Comparison of ENCODE assay signal across 23 cellular contexts in the genomic region with DNA sequence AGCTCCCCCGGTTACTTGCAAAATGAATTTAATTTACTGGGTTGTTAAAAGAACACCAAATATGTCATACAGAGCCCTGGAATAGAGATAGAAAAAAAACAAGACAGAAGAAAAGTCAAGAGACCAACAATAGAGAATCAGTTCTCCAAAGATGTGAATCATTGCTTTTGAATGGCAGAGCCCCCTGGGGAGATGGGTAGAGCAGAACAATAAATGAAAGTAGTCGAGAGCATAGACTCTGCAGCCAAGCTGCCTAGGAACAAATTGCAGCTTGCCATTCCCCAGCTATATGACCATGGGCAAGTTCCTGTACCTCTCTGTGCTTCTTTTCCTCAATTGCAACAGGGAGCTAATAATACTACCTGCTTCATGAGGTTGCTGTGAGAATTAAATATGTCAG. TPM values are rescaled to one million over a fixed set of nuclear protein-coding genes. Genes with fewer than 3 reads are reported as not detected.
DNase-seq lines count a peak whose midpoint lies in the region; ATAC-seq and TF ChIP-seq lines count a peak whose summit lies in the region.
"Had no signal": no experiment of that assay in that cellular context is flagged by ENCODE, and none has a peak within 500 bp of the region (broad histone marks: within the 10 kb centered on the region; RNA-seq: fewer than 3 reads in every experiment).

No MANE protein-coding gene starts in this region.

- H3K9me3 ChIP-seq in Karpas-422 (ENCODE audit: low read length) (no peaks in the 10 kb centered on the region), neuronal stem cell (replicated peaks in 1 of 2; ENCODE audit: control insufficient read depth in 2 of 2, insufficient read depth in 1 of 2, low read depth in 1 of 2, low read length in 2 of 2) (no peaks in the 10 kb centered on the region), right cardiac atrium (ENCODE audit: control insufficient read depth, low read length) (no peaks in the 10 kb centered on the region)
- H3K9me3 ChIP-seq: gastroesophageal sphincter had no signal

- H3K4me2 ChIP-seq in Karpas-422 (ENCODE audit: low read depth, low read length, poor library complexity, severe bottlenecking) (peak overlapping the region; percentile 50), neuronal stem cell (ENCODE audit: insufficient read depth, low read length, poor library complexity, severe bottlenecking) (no peak overlapping the region)

- H2AK5ac ChIP-seq in neuronal stem cell (ENCODE audit: low read depth, low read length): no peak overlapping the region

- no peak overlapping the region for H2AFZ ChIP-seq in Karpas-422 (ENCODE audit: low read length)
- H2AFZ ChIP-seq in neuronal stem cell (ENCODE audit: low read length): no peak overlapping the region

- H2BK5ac ChIP-seq in neuronal stem cell (ENCODE audit: low read length): no peak overlapping the region

- DNase-seq in Karpas-422 (peak; percentile 72), NCI-H2107 treated with DMSO at 0.1 percent for 48 hours (lab: John Stamatoyannopoulos, UW; ENCODE audit: unreplicated experiment) (peak; percentile 85), cardiac fibroblast (ENCODE audit: low read depth in 2 of 2) (peak; percentile 7 to 57), neuronal stem cell (ENCODE audit: low spot score) (peak; percentile 45), omental fat pad (ENCODE audit: low spot score) (no peak), C1 segment of cervical spinal cord (lab: John Stamatoyannopoulos, UW) (no peak), right cardiac atrium (no peak)
- DNase-seq: activated CD4-positive, alpha-beta T cell treated with anti-CD3 and anti-CD28 coated beads, Interleukin-2, amount 50 U/mL, for 1 hour; AML-193; DND-41; effector memory CD4-positive, alpha-beta T cell; kidney glomerular epithelial cell; mammary epithelial cell; NCI-H1694 treated with DMSO at 0.1 percent for 48 hours; NCI-H510A; nucleus accumbens; stimulated activated CD4-positive, alpha-beta T cell treated with anti-CD3 and anti-CD28 coated beads, Interleukin-2, amount 100 ng/mL, for 48 hours; stimulated activated naive CD4-positive, alpha-beta T cell had no signal

- no peaks in the 10 kb centered on the region for H3K9me2 ChIP-seq in Karpas-422 (replicated peaks; ENCODE audit: insufficient read depth, low read length)

- H2BK15ac ChIP-seq in neuronal stem cell (ENCODE audit: low read length): no peak overlapping the region

- no CpG with 5 or more reads among the region's 2 CpGs for WGBS in neuronal stem cell (ENCODE audit: extremely low coverage in 2 of 2, insufficient read length in 2 of 2, insufficient replicate concordance in 1 of 2), 2 donors
- 61% methylated on average over 2 of the region's 2 CpGs for WGBS in right cardiac atrium

- H3K4me3 ChIP-seq in Karpas-422 (ENCODE audit: low read length) (peak overlapping the region; percentile 27; the same call in 1 of the 2 replicates), cardiac fibroblast (replicated peaks in 1 of 2; ENCODE audit: low read depth in 2 of 2, low read length in 2 of 2) (no peak overlapping the region), neuronal stem cell (ENCODE audit: low read length in 2 of 2) (no peak overlapping the region), right cardiac atrium (ENCODE audit: low read length) (no peak overlapping the region)
- H3K4me3 ChIP-seq: gastroesophageal sphincter, SK-N-MC had no signal

- H3K14ac ChIP-seq in neuronal stem cell (ENCODE audit: low read length): no peak overlapping the region

- H3K27me3 ChIP-seq in Karpas-422 (ENCODE audit: low read length): no peaks in the 10 kb centered on the region
- H3K27me3 ChIP-seq in neuronal stem cell (ENCODE audit: control insufficient read depth in 3 of 3, insufficient read depth in 3 of 3, low read depth in 1 of 3, low read length in 3 of 3): no peaks in the 10 kb centered on the region
- H3K27me3 ChIP-seq in right cardiac atrium (ENCODE audit: control insufficient read depth, insufficient read depth): no peaks in the 10 kb centered on the region
- H3K27me3 ChIP-seq: gastroesophageal sphincter had no signal

- H3K23ac ChIP-seq in neuronal stem cell (ENCODE audit: low read depth, low read length, poor library complexity): no peak overlapping the region

- no peaks in the 10 kb centered on the region for H3K79me1 ChIP-seq in neuronal stem cell (ENCODE audit: low read depth, low read length)

- H4K20me1 ChIP-seq in Karpas-422 (ENCODE audit: insufficient read depth, low read depth, low read length): no peaks in the 10 kb centered on the region

- H3K4me1 ChIP-seq in Karpas-422 (ENCODE audit: low read length): peaks cover 21% of the 10 kb centered on the region
- peaks cover 0 to 8% of the 10 kb centered on the region in 2 donors for H3K4me1 ChIP-seq in neuronal stem cell (ENCODE audit: control insufficient read depth in 2 of 2, insufficient read depth in 1 of 2, low read depth in 1 of 2, low read length in 2 of 2)
- no peaks in the 10 kb centered on the region for H3K4me1 ChIP-seq in right cardiac atrium (ENCODE audit: control insufficient read depth, insufficient read depth, low read length)
- H3K4me1 ChIP-seq: gastroesophageal sphincter had no signal

- no peaks in the 10 kb centered on the region for H3K79me2 ChIP-seq in Karpas-422 (ENCODE audit: low read length)

- no peak overlapping the region for H4K91ac ChIP-seq in neuronal stem cell (ENCODE audit: low read depth, low read length, poor library complexity)

- TF ChIP-seq CTCF in cardiac fibroblast (IDR thresholded peaks at IDR 0.05; ENCODE audit: low read depth, low read length) (no peak), omental fat pad (IDR thresholded peaks at IDR 0.05) (no peak)

- H3K36me3 ChIP-seq in Karpas-422 (ENCODE audit: insufficient read depth, low read length) (no peaks in the 10 kb centered on the region), neuronal stem cell (replicated peaks in 1 of 2; ENCODE audit: control insufficient read depth in 2 of 2, insufficient read depth in 2 of 2, low read length in 2 of 2) (no peaks in the 10 kb centered on the region)
- H3K36me3 ChIP-seq: gastroesophageal sphincter had no signal

- intact Hi-C loops in right cardiac atrium (cut with DNase I): loop anchor here in 1 of 4 donors (5.0 kb wide), 1 partner anchor 332 kb away; no protein-coding TSS in a partner anchor

- no peak overlapping the region for H3K18ac ChIP-seq in neuronal stem cell (ENCODE audit: low read length)

- ATAC-seq in omental fat pad (ENCODE audit: low FRiP score) (no peak), right cardiac atrium (no peak)
- ATAC-seq: activated T-helper 17 cell treated with anti-CD3 and anti-CD28 coated beads, Interleukin-2, amount 50 U/mL, for 72 hours; esophagus mucosa; gastroesophageal sphincter had no signal

- H3K27ac ChIP-seq in Karpas-422 (ENCODE audit: low read length): no peak overlapping the region
- H3K27ac ChIP-seq in neuronal stem cell (replicated peaks; ENCODE audit: low read length): no peak overlapping the region
- no peak overlapping the region for H3K27ac ChIP-seq in right cardiac atrium (ENCODE audit: low read length)
- H3K27ac ChIP-seq: gastroesophageal sphincter, SK-N-MC, VCaP had no signal

- H4K8ac ChIP-seq in neuronal stem cell (ENCODE audit: low read depth, low read length): no peak overlapping the region

- no peak overlapping the region for H3K9ac ChIP-seq in Karpas-422 (ENCODE audit: low read length)
- H3K9ac ChIP-seq in neuronal stem cell (ENCODE audit: low read depth, low read length, poor library complexity): no peak overlapping the region

- no peak overlapping the region for H3K4ac ChIP-seq in neuronal stem cell (ENCODE audit: low read length)

- H2BK12ac ChIP-seq in neuronal stem cell (ENCODE audit: low read length): no peak overlapping the region

- H2BK120ac ChIP-seq in neuronal stem cell (ENCODE audit: low read depth, low read length): no peak overlapping the region

RNA-seq across cellular contexts. Expression of a gene that starts 25.1 kb away (rescaled TPM):
- 33.1 and 44.7 TPM in 2 replicates for total RNA-seq in Karpas-422 (2014; rRNA removed; shearing (Covaris generic); ENCODE audit: low replicate concordance)
- 0.13 TPM for polyA plus RNA-seq in neuronal stem cell (2013, experiment 1 of 2)
- 0.24 TPM for polyA plus RNA-seq in neuronal stem cell (2013, experiment 2 of 2)
- total RNA-seq in omental fat pad (not detected), right cardiac atrium (not detected)
- not detected for polyA plus RNA-seq in right cardiac atrium
- total RNA-seq: esophagus mucosa, gastroesophageal sphincter, mammary epithelial cell had no signal
- polyA plus RNA-seq: mammary epithelial cell had no signal

Comparison
In these comparisons a context has a peak if more than half of its experiments do, and no peak if none do; other contexts are left out.
1. DNase-seq: peak in Karpas-422 (single experiment), NCI-H2107 treated with DMSO at 0.1 percent for 48 hours (single experiment), cardiac fibroblast (2 of 2) and neuronal stem cell (single experiment); none in omental fat pad (single experiment), C1 segment of cervical spinal cord (0 of 14) and right cardiac atrium (0 of 3).
2. RNA of a gene that starts 25.1 kb away (total RNA-seq): 33.1 to 44.7 TPM in Karpas-422; not detected in right cardiac atrium and not detected in omental fat pad; every median in the first group is over 10 times any median in the second.